1 cellular context compared by ENCODE assay signal in genomic region chr1:12618661-12619395, GRCh38.
TF ChIP-seq lines count a peak whose summit lies in the region.

No MANE protein-coding gene starts in this region.

TF ChIP-seq in HepG2, 621 proteins besides CTCF, POLR2A, EP300 and RAD21 (continued from another document and continues in another):
- TF ChIP-seq PREB (CRISPR knock-in tag; IDR thresholded peaks at IDR 0.05) (no peak), LRRFIP1 (CRISPR knock-in tag; conservative IDR thresholded peaks at IDR 0.05) (no peak), SMC3 (IDR thresholded peaks at IDR 0.05; ENCODE audit: low read length) (0 out of 2 replicates have a peak, but pooled peaks have one; percentile 1), ATF7 (IDR thresholded peaks at IDR 0.05) (no peak), ATF7 (CRISPR knock-in tag; IDR thresholded peaks at IDR 0.05) (no peak), BRCA1 (CRISPR knock-in tag; IDR thresholded peaks at IDR 0.05) (peak; percentile 65; the same call in 1 of the 2 replicates), ZNF788 (CRISPR knock-in tag; IDR thresholded peaks at IDR 0.05; ENCODE audit: borderline replicate concordance) (peak; percentile 87), ZSCAN31 (CRISPR knock-in tag; IDR thresholded peaks at IDR 0.05; ENCODE audit: low read depth) (peak; percentile 93), KMT2A (CRISPR knock-in tag; IDR thresholded peaks at IDR 0.05) (0 out of 2 replicates have a peak, but pooled peaks have one; percentile 44), ZNF274 (CRISPR knock-in tag; IDR thresholded peaks at IDR 0.05) (no peak), ZNF580 (CRISPR knock-in tag; IDR thresholded peaks at IDR 0.05; ENCODE audit: borderline replicate concordance, low read depth) (peak; percentile 87; the same call in 1 of the 2 replicates), ZNF232 (CRISPR knock-in tag; IDR thresholded peaks at IDR 0.05; ENCODE audit: borderline replicate concordance) (peak; percentile 73), ZNF720 (CRISPR knock-in tag; IDR thresholded peaks at IDR 0.05) (no peak), ZNF800 (CRISPR knock-in tag; IDR thresholded peaks at IDR 0.05) (no peak), ZFYVE20 (CRISPR knock-in tag; IDR thresholded peaks at IDR 0.05; ENCODE audit: borderline replicate concordance, low read depth) (no peak), ATF7-NPFF (CRISPR knock-in tag; IDR thresholded peaks at IDR 0.05; ENCODE audit: low read depth) (peak; percentile 91), ZFP90 (CRISPR knock-in tag; IDR thresholded peaks at IDR 0.05; ENCODE audit: borderline replicate concordance) (peak; percentile 52; the same call in 1 of the 2 replicates), PRDM4 (CRISPR knock-in tag; IDR thresholded peaks at IDR 0.05; ENCODE audit: borderline replicate concordance) (no peak), NFAT5 (CRISPR knock-in tag; IDR thresholded peaks at IDR 0.05) (no peak), NFIC (IDR thresholded peaks at IDR 0.05; ENCODE audit: low read length) (peak; percentile 70), THAP9 (CRISPR knock-in tag; IDR thresholded peaks at IDR 0.05; ENCODE audit: borderline replicate concordance) (0 out of 2 replicates have a peak, but pooled peaks have one; percentile 6), ZFP41 (CRISPR knock-in tag; IDR thresholded peaks at IDR 0.05; ENCODE audit: borderline replicate concordance) (no peak), RFXAP (CRISPR knock-in tag; IDR thresholded peaks at IDR 0.05; ENCODE audit: borderline replicate concordance) (no peak), GMEB1 (CRISPR knock-in tag; IDR thresholded peaks at IDR 0.05; ENCODE audit: borderline replicate concordance) (peak; percentile 16; the same call in 1 of the 2 replicates), TOPORS (CRISPR knock-in tag; IDR thresholded peaks at IDR 0.05) (no peak), FOSL1 (CRISPR knock-in tag; IDR thresholded peaks at IDR 0.05; ENCODE audit: borderline replicate concordance) (peak; percentile 95), ZNF75D (CRISPR knock-in tag; IDR thresholded peaks at IDR 0.05; ENCODE audit: borderline replicate concordance) (no peak), PAX8 (CRISPR knock-in tag; IDR thresholded peaks at IDR 0.05; ENCODE audit: borderline replicate concordance) (no peak), ZSCAN20 (CRISPR knock-in tag; IDR thresholded peaks at IDR 0.05; ENCODE audit: borderline replicate concordance) (no peak), ZNF619 (CRISPR knock-in tag; IDR thresholded peaks at IDR 0.05) (no peak; the same call in 1 of the 2 replicates), GABPA (IDR thresholded peaks at IDR 0.05; ENCODE audit: low read depth, low read length) (no peak), GABPA (CRISPR knock-in tag; IDR thresholded peaks at IDR 0.05; ENCODE audit: low read depth) (peak; percentile 78), TFDP2 (CRISPR knock-in tag; IDR thresholded peaks at IDR 0.05) (peak; percentile 59), ATRX (CRISPR knock-in tag; IDR thresholded peaks at IDR 0.05; ENCODE audit: borderline replicate concordance) (no peak), ZNF253 (CRISPR knock-in tag; IDR thresholded peaks at IDR 0.05; ENCODE audit: borderline replicate concordance) (no peak), ZNF770 (CRISPR knock-in tag; IDR thresholded peaks at IDR 0.05) (peak; percentile 65)
